ENCODE assay signal across 22 cellular contexts in the genomic region with DNA sequence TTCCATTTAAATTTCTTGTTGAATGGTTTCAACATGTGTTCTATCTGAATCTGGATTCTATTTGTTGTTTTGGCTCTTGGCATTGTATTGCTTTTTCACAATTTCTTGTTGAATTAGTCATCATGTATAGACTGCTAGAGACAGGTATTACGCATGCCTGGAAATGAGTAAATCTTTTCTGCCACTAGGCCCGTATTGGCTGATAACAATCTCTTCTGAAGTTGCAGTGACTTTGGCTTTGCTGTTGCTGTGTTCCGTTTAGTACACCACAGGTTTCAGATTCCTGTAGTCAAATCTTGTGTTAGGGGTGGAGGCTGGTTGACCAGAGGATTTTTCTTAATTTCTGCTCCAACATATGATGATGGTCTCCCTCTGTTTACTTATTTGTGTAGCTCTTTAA.
DNase-seq lines count a peak whose midpoint lies in the region; ATAC-seq and TF ChIP-seq lines count a peak whose summit lies in the region.
"Had no signal": no experiment of that assay in that cellular context is flagged by ENCODE, and none has a peak within 500 bp of the region (broad histone marks: within the 10 kb centered on the region; RNA-seq: fewer than 3 reads in every experiment).

No MANE protein-coding gene starts in this region.

- no peak overlapping the region for H2BK5ac ChIP-seq in neuronal stem cell (ENCODE audit: low read length)

- H3K4me3 Mint-ChIP-seq in CD8-positive, alpha-beta T cell: no peak overlapping the region
- H3K4me3 Mint-ChIP-seq in CD4-positive, alpha-beta memory T cell: no peak overlapping the region
- H3K4me3 Mint-ChIP-seq: activated B cell treated with CpG ODN at 0.5 μM for 24 hours; activated CD8-positive, alpha-beta T cell treated with anti-CD3 and anti-CD28 coated beads for 36 hours; naive B cell; T-helper 2 cell treated with Interferon-gamma antibody and Interleukin-4, amounts not matched to agents 5 μg/mL and 100 μg/mL, for 36 hours had no signal

- no peak overlapping the region for H2BK15ac ChIP-seq in neuronal stem cell (ENCODE audit: low read length)

- no peak for ATAC-seq in CD8-positive, alpha-beta T cell
- ATAC-seq: activated CD8-positive, alpha-beta T cell treated with anti-CD3 and anti-CD28 coated beads for 36 hours; pancreas had no signal

- CTCF ChIA-PET in CD8-positive, alpha-beta T cell (lab: Charles Lee): no interaction called here
- CTCF ChIA-PET in CD4-positive, alpha-beta memory T cell (lab: Charles Lee; ENCODE audit: partially characterized antibody): no interaction called here

- H3K27me3 ChIP-seq in neuronal stem cell (ENCODE audit: control insufficient read depth in 3 of 3, insufficient read depth in 3 of 3, low read depth in 1 of 3, low read length in 3 of 3): no peaks in the 10 kb centered on the region
- H3K27me3 ChIP-seq in CD8-positive, alpha-beta T cell (ENCODE audit: insufficient read depth, low read length): no peaks in the 10 kb centered on the region
- H3K27me3 ChIP-seq in CD4-positive, alpha-beta memory T cell (ENCODE audit: insufficient read depth, low read length): no peaks in the 10 kb centered on the region
- H3K27me3 ChIP-seq: ascending aorta, pancreas, SJSA1, thyroid gland had no signal

- no peak overlapping the region for H2BK12ac ChIP-seq in neuronal stem cell (ENCODE audit: low read length)

- intact Hi-C loops in CD8-positive, alpha-beta T cell (cut with DNase I, micrococcal nuclease): no loop called here
- intact Hi-C loops in CD4-positive, alpha-beta memory T cell (cut with micrococcal nuclease): no loop called here

- POLR2A ChIA-PET in CD8-positive, alpha-beta T cell (lab: Charles Lee): no interaction called here
- POLR2A ChIA-PET in CD4-positive, alpha-beta memory T cell (lab: Charles Lee; ENCODE audit: partially characterized antibody): no interaction called here

- H3K36me3 ChIP-seq in neuronal stem cell (replicated peaks in 1 of 2; ENCODE audit: control insufficient read depth in 2 of 2, insufficient read depth in 2 of 2, low read length in 2 of 2): no peaks in the 10 kb centered on the region
- H3K36me3 ChIP-seq in CD8-positive, alpha-beta T cell (ENCODE audit: insufficient read depth, low read length): no peaks in the 10 kb centered on the region
- no peaks in the 10 kb centered on the region for H3K36me3 ChIP-seq in CD4-positive, alpha-beta memory T cell (ENCODE audit: insufficient read depth, low read length)
- H3K36me3 ChIP-seq: ascending aorta, HAP-1, pancreas, SJSA1, thyroid gland had no signal

- no peak for TF ChIP-seq CTCF in CD8-positive, alpha-beta T cell (IDR thresholded peaks at IDR 0.05)

- no peaks in the 10 kb centered on the region for H3K9me3 ChIP-seq in neuronal stem cell (replicated peaks in 1 of 2; ENCODE audit: control insufficient read depth in 2 of 2, insufficient read depth in 1 of 2, low read depth in 1 of 2, low read length in 2 of 2)
- no peaks in the 10 kb centered on the region for H3K9me3 ChIP-seq in CD8-positive, alpha-beta T cell (ENCODE audit: low read length)
- peaks cover 0 to 3% of the 10 kb centered on the region in 2 donors for H3K9me3 ChIP-seq in CD4-positive, alpha-beta memory T cell (ENCODE audit: control insufficient read depth in 1 of 2, low read length in 2 of 2)
- H3K9me3 ChIP-seq: ascending aorta, HAP-1, SJSA1, thyroid gland had no signal

- no peaks in the 10 kb centered on the region for H3K4me1 ChIP-seq in neuronal stem cell (ENCODE audit: control insufficient read depth in 2 of 2, insufficient read depth in 1 of 2, low read depth in 1 of 2, low read length in 2 of 2)
- H3K4me1 ChIP-seq in CD8-positive, alpha-beta T cell (ENCODE audit: insufficient read depth, low read length): no peaks in the 10 kb centered on the region
- H3K4me1 ChIP-seq in CD4-positive, alpha-beta memory T cell (ENCODE audit: insufficient read depth, low read length): no peaks in the 10 kb centered on the region
- H3K4me1 ChIP-seq: ascending aorta, HAP-1, pancreas, thyroid gland had no signal

- no peak overlapping the region for H4K8ac ChIP-seq in neuronal stem cell (ENCODE audit: low read depth, low read length)

- H3K27me3 Mint-ChIP-seq in CD8-positive, alpha-beta T cell (ENCODE audit: low read depth): no peaks in the 10 kb centered on the region
- no peaks in the 10 kb centered on the region for H3K27me3 Mint-ChIP-seq in CD4-positive, alpha-beta memory T cell
- H3K27me3 Mint-ChIP-seq: activated B cell treated with CpG ODN at 0.5 μM for 24 hours; activated CD8-positive, alpha-beta T cell treated with anti-CD3 and anti-CD28 coated beads for 36 hours; naive B cell had no signal

- H3K18ac ChIP-seq in neuronal stem cell (ENCODE audit: low read length): no peak overlapping the region

- peak; percentile 18 for DNase-seq in H4 (ENCODE audit: low spot score)
- DNase-seq in Jurkat, Clone E6-1 (ENCODE audit: low read depth, low spot score): peak; percentile 5
- peak; percentile 13 for DNase-seq in astrocyte of the hippocampus (ENCODE audit: low read depth, low spot score)
- no peak for DNase-seq in neuronal stem cell (ENCODE audit: low spot score)
- no peak for DNase-seq in anterior cingulate cortex (lab: John Stamatoyannopoulos, UW)
- DNase-seq in CD8-positive, alpha-beta T cell: no peak
- DNase-seq in CD4-positive, alpha-beta memory T cell: no peak
- DNase-seq: activated B cell treated with CpG ODN at 0.5 μM for 24 hours; activated CD8-positive, alpha-beta T cell treated with anti-CD3 and anti-CD28 coated beads for 36 hours; activated naive CD4-positive, alpha-beta T cell treated with Interleukin-2 at 50 U/mL for 16 hours; activated T-cell treated with anti-CD3 and anti-CD28 coated beads, Interleukin-2, amount 50 U/mL, for 1 hour; COR-L47; mesenchymal stem cell; naive B cell; pancreas; stimulated activated CD4-positive, alpha-beta T cell treated with anti-CD3 and anti-CD28 coated beads, Interleukin-2, amount 100 ng/mL, for 24 hours; stimulated activated naive CD4-positive, alpha-beta T cell treated with Interleukin-2 at 50 U/mL for 16 hours; thyroid gland had no signal

- peak overlapping the region; percentile 4 for H2AFZ ChIP-seq in neuronal stem cell (ENCODE audit: low read length)

- no peak overlapping the region for H3K4me2 ChIP-seq in neuronal stem cell (ENCODE audit: insufficient read depth, low read length, poor library complexity, severe bottlenecking)

- H3K4me3 ChIP-seq in Jurkat, Clone E6-1 (ENCODE audit: low read length): no peak overlapping the region
- no peak overlapping the region for H3K4me3 ChIP-seq in neuronal stem cell (ENCODE audit: low read length in 2 of 2)
- no peak overlapping the region for H3K4me3 ChIP-seq in CD8-positive, alpha-beta T cell (ENCODE audit: low read depth, low read length)
- no peak overlapping the region for H3K4me3 ChIP-seq in CD4-positive, alpha-beta memory T cell (ENCODE audit: low read length in 2 of 2)
- H3K4me3 ChIP-seq: ascending aorta, HAP-1, pancreas, SJSA1, thyroid gland had no signal

- H3K27ac ChIP-seq in neuronal stem cell (replicated peaks; ENCODE audit: low read length): no peak overlapping the region
- no peak overlapping the region for H3K27ac ChIP-seq in CD8-positive, alpha-beta T cell (ENCODE audit: low read depth, low read length)
- H3K27ac ChIP-seq in CD4-positive, alpha-beta memory T cell (ENCODE audit: low read depth, low read length): no peak overlapping the region
- H3K27ac ChIP-seq: ascending aorta, pancreas, SJSA1, thyroid gland had no signal

- no peak overlapping the region for H4K91ac ChIP-seq in neuronal stem cell (ENCODE audit: low read depth, low read length, poor library complexity)

- no CpG with 5 or more reads among the region's 3 CpGs for WGBS in neuronal stem cell (ENCODE audit: extremely low coverage in 2 of 2, insufficient read length in 2 of 2, insufficient replicate concordance in 1 of 2), 2 donors

- no peaks in the 10 kb centered on the region for H3K79me1 ChIP-seq in neuronal stem cell (ENCODE audit: low read depth, low read length)

- H3K4ac ChIP-seq in neuronal stem cell (ENCODE audit: low read length): no peak overlapping the region

- H2AK5ac ChIP-seq in neuronal stem cell (ENCODE audit: low read depth, low read length): no peak overlapping the region

- H2BK120ac ChIP-seq in neuronal stem cell (ENCODE audit: low read depth, low read length): no peak overlapping the region

- no peak overlapping the region for H3K23ac ChIP-seq in neuronal stem cell (ENCODE audit: low read depth, low read length, poor library complexity)

- H3K9me3 Mint-ChIP-seq in CD8-positive, alpha-beta T cell: peaks cover 13% of the 10 kb centered on the region
- H3K9me3 Mint-ChIP-seq in CD4-positive, alpha-beta memory T cell: peaks cover 0 to 19% (median 4%) of the 10 kb centered on the region in 8 donors

- H3K14ac ChIP-seq in neuronal stem cell (ENCODE audit: low read length): no peak overlapping the region

- no peaks in the 10 kb centered on the region for H3K4me1 Mint-ChIP-seq in CD8-positive, alpha-beta T cell (ENCODE audit: low read depth)
- no peaks in the 10 kb centered on the region for H3K4me1 Mint-ChIP-seq in CD4-positive, alpha-beta memory T cell
- H3K4me1 Mint-ChIP-seq: activated B cell treated with CpG ODN at 0.5 μM for 24 hours, naive B cell had no signal

- no peak overlapping the region for H3K9ac ChIP-seq in neuronal stem cell (ENCODE audit: low read depth, low read length, poor library complexity)

- H3K36me3 Mint-ChIP-seq in CD8-positive, alpha-beta T cell: no peaks in the 10 kb centered on the region
- H3K36me3 Mint-ChIP-seq in CD4-positive, alpha-beta memory T cell: no peaks in the 10 kb centered on the region
- H3K36me3 Mint-ChIP-seq: naive B cell had no signal

- no peak overlapping the region for H3K27ac Mint-ChIP-seq in CD8-positive, alpha-beta T cell
- no peak overlapping the region for H3K27ac Mint-ChIP-seq in CD4-positive, alpha-beta memory T cell
- H3K27ac Mint-ChIP-seq: activated B cell treated with CpG ODN at 0.5 μM for 24 hours; activated CD8-positive, alpha-beta T cell treated with anti-CD3 and anti-CD28 coated beads for 36 hours; naive B cell; T-helper 2 cell treated with Interferon-gamma antibody and Interleukin-4, amounts not matched to agents 5 μg/mL and 100 μg/mL, for 36 hours had no signal

Comparison
In these comparisons a context has a peak if more than half of its experiments do, and no peak if none do; other contexts are left out.
1. DNase-seq: peak in H4 (single experiment), Jurkat, Clone E6-1 (single experiment) and astrocyte of the hippocampus (single experiment); none in neuronal stem cell (single experiment), anterior cingulate cortex (0 of 58), CD8-positive, alpha-beta T cell (0 of 7) and CD4-positive, alpha-beta memory T cell (0 of 5).